ENCODE assay signal across 13 cellular contexts in genomic region chr20:9051508-9051907, GRCh38. TPM values are rescaled to one million over a fixed set of nuclear protein-coding genes. Genes with fewer than 3 reads are reported as not detected.
DNase-seq lines count a peak whose midpoint lies in the region; ATAC-seq and TF ChIP-seq lines count a peak whose summit lies in the region.
"Had no signal": no experiment of that assay in that cellular context is flagged by ENCODE, and none has a peak within 500 bp of the region (broad histone marks: within the 10 kb centered on the region; RNA-seq: fewer than 3 reads in every experiment).

No MANE protein-coding gene starts in this region.

- peaks cover 14% of the 10 kb centered on the region for H3K4me1 Mint-ChIP-seq in MCF 10A (ENCODE audit: insufficient read depth, unreplicated experiment)
- no peaks in the 10 kb centered on the region for H3K4me1 Mint-ChIP-seq in activated CD8-positive, alpha-beta T cell treated with anti-CD3 and anti-CD28 coated beads for 36 hours (ENCODE audit: low read depth)
- H3K4me1 Mint-ChIP-seq: activated B cell treated with CpG ODN at 0.5 μM for 24 hours, B cell had no signal

- POLR2A ChIA-PET in MCF 10A (lab: Yijun Ruan, JAX): interaction anchor here (0.5 to 2.0 kb wide), 9 partner anchors 10 to 233 kb away, joined by 3 to 11 read pairs (median 4); partner anchors contain the start of gene PLCB4
- POLR2A ChIA-PET in GM10248 (lab: Yijun Ruan, JAX): no interaction called here
- POLR2A ChIA-PET in activated CD8-positive, alpha-beta T cell treated with anti-CD3 and anti-CD28 coated beads for 36 hours (lab: Charles Lee): no interaction called here

- H3K4me3 Mint-ChIP-seq in MCF 10A (ENCODE audit: unreplicated experiment): peak overlapping the region; percentile 33
- no peak overlapping the region for H3K4me3 Mint-ChIP-seq in activated CD8-positive, alpha-beta T cell treated with anti-CD3 and anti-CD28 coated beads for 36 hours
- H3K4me3 Mint-ChIP-seq: activated B cell treated with CpG ODN at 0.5 μM for 24 hours, B cell had no signal

- H3K4me3 ChIP-seq in breast epithelium: no peak overlapping the region
- H3K4me3 ChIP-seq: upper lobe of left lung had no signal

- H3K27ac ChIP-seq in breast epithelium: no peak overlapping the region
- H3K27ac ChIP-seq: upper lobe of left lung had no signal

- H3K27me3 ChIP-seq in breast epithelium: no peaks in the 10 kb centered on the region
- H3K27me3 ChIP-seq: upper lobe of left lung had no signal

- CTCF ChIA-PET in MCF 10A (lab: Yijun Ruan, JAX): interaction anchor here (0.6 to 1.6 kb wide), 8 partner anchors 16 to 301 kb away, joined by 3 to 4 read pairs (median 3); no protein-coding TSS in a partner anchor
- CTCF ChIA-PET in GM10248 (lab: Yijun Ruan, JAX): no interaction called here
- CTCF ChIA-PET in activated CD8-positive, alpha-beta T cell treated with anti-CD3 and anti-CD28 coated beads for 36 hours (lab: Charles Lee): no interaction called here

- ATAC-seq in GM18511 (IDR thresholded peaks at IDR 0.05; ENCODE audit: unreplicated experiment) (no peak), HG02884 (IDR thresholded peaks at IDR 0.05; ENCODE audit: unreplicated experiment) (no peak)
- ATAC-seq in activated CD8-positive, alpha-beta T cell treated with anti-CD3 and anti-CD28 coated beads for 36 hours: no peak

- H3K36me3 ChIP-seq in breast epithelium: no peaks in the 10 kb centered on the region
- H3K36me3 ChIP-seq: upper lobe of left lung had no signal

- BruUV-seq in MCF 10A (replicated peaks; lab: Mats Ljungman, UMichigan): no TSS peak

- peaks cover 11 to 15% of the 10 kb centered on the region in 2 donors for H3K9me3 ChIP-seq in breast epithelium
- H3K9me3 ChIP-seq: upper lobe of left lung had no signal

- no peaks in the 10 kb centered on the region for H3K27me3 Mint-ChIP-seq in MCF 10A (ENCODE audit: insufficient read depth, unreplicated experiment)
- no peaks in the 10 kb centered on the region for H3K27me3 Mint-ChIP-seq in activated CD8-positive, alpha-beta T cell treated with anti-CD3 and anti-CD28 coated beads for 36 hours
- H3K27me3 Mint-ChIP-seq: activated B cell treated with CpG ODN at 0.5 μM for 24 hours, B cell had no signal

- H3K36me3 Mint-ChIP-seq in MCF 10A (ENCODE audit: insufficient read depth, unreplicated experiment): no peaks in the 10 kb centered on the region
- no peaks in the 10 kb centered on the region for H3K36me3 Mint-ChIP-seq in activated CD8-positive, alpha-beta T cell treated with anti-CD3 and anti-CD28 coated beads for 36 hours (ENCODE audit: low read depth)

- TF ChIP-seq CTCF in MCF 10A (IDR thresholded peaks at IDR 0.05; ENCODE audit: unreplicated experiment): no peak
- no peak for TF ChIP-seq CTCF in breast epithelium (IDR thresholded peaks at IDR 0.05)
- no peak for TF ChIP-seq CTCF in GM10248 (IDR thresholded peaks at IDR 0.05; ENCODE audit: control extremely low read depth, extremely low read depth, low read depth, missing control alignments)
- no peak for TF ChIP-seq CTCF in activated CD8-positive, alpha-beta T cell treated with anti-CD3 and anti-CD28 coated beads for 36 hours (IDR thresholded peaks at IDR 0.05)

- intact Hi-C loops in MCF 10A (cut with micrococcal nuclease) (no loop called here), breast epithelium (cut with DNase I; ENCODE audit: low total_unique reads) (no loop called here)
- intact Hi-C loops in activated CD8-positive, alpha-beta T cell treated with anti-CD3 and anti-CD28 coated beads for 36 hours (cut with micrococcal nuclease): no loop called here

- no peak for TF ChIP-seq POLR2A in breast epithelium (IDR thresholded peaks at IDR 0.05)

- no peaks in the 10 kb centered on the region for H3K9me3 Mint-ChIP-seq in MCF 10A (ENCODE audit: unreplicated experiment)
- peaks cover 7% of the 10 kb centered on the region for H3K9me3 Mint-ChIP-seq in activated CD8-positive, alpha-beta T cell treated with anti-CD3 and anti-CD28 coated beads for 36 hours

- peak overlapping the region; percentile 78 for H3K27ac Mint-ChIP-seq in MCF 10A (ENCODE audit: low read depth, unreplicated experiment)
- H3K27ac Mint-ChIP-seq in activated CD8-positive, alpha-beta T cell treated with anti-CD3 and anti-CD28 coated beads for 36 hours: no peak overlapping the region
- H3K27ac Mint-ChIP-seq: activated B cell treated with CpG ODN at 0.5 μM for 24 hours, B cell had no signal

- no peaks in the 10 kb centered on the region for H3K4me1 ChIP-seq in breast epithelium
- H3K4me1 ChIP-seq: upper lobe of left lung had no signal

- DNase-seq in MCF 10A (ENCODE audit: unreplicated experiment): peak; percentile 95
- DNase-seq in breast epithelium (ENCODE audit: low spot score in 2 of 2): no peak
- peak; percentile 62 for DNase-seq in T1000 (lab: John Stamatoyannopoulos, UW)
- DNase-seq in glomerular endothelial cell (ENCODE audit: extremely low read depth, low read depth, low spot score): peak; percentile 54
- DNase-seq in GM10248 (ENCODE audit: extremely low spot score): no peak
- no peak for DNase-seq in activated CD8-positive, alpha-beta T cell treated with anti-CD3 and anti-CD28 coated beads for 36 hours
- DNase-seq: activated B cell treated with CpG ODN at 0.5 μM for 24 hours; NCI-H2029; stimulated activated CD4-positive, alpha-beta T cell treated with anti-CD3 and anti-CD28 coated beads, Interleukin-15, amount 100 ng/mL, for 24 hours; upper lobe of left lung had no signal

RNA-seq across cellular contexts. Expression of gene PLCB4, which starts 17.4 kb away (rescaled TPM):
- total RNA-seq in MCF 10A (2022): 0.22 and 0.91 TPM in 2 replicates
- total RNA-seq in breast epithelium: 10 to 100 TPM in 2 of 3 donors, 1 to 10 TPM in 1; 9.4 to 17.7 (median 13.0) TPM
- 4.3 and 5.9 TPM in 2 replicates for total RNA-seq in glomerular endothelial cell
- total RNA-seq in activated CD8-positive, alpha-beta T cell treated with anti-CD3 and anti-CD28 coated beads for 36 hours: not detected
- total RNA-seq: activated B cell treated with CpG ODN at 0.5 μM for 24 hours, B cell had no signal

Comparison
In these comparisons a context has a peak if more than half of its experiments do, and no peak if none do; other contexts are left out.
1. DNase-seq: peak in MCF 10A (single experiment), T1000 (single experiment) and glomerular endothelial cell (single experiment); none in breast epithelium (0 of 2), GM10248 (single experiment) and activated CD8-positive, alpha-beta T cell treated with anti-CD3 and anti-CD28 coated beads for 36 hours (single experiment).